Comparison of ENCODE assay signal across 11 cellular contexts in genomic region chr16:23026777-23027362, GRCh38.
A peak's percentile ranks its signal among the peaks of the same experiment; 100 is the strongest.
DNase-seq lines count a peak whose midpoint lies in the region; ATAC-seq and TF ChIP-seq lines count a peak whose summit lies in the region.
"Had no signal": no experiment of that assay in that cellular context is flagged by ENCODE, and none has a peak within 500 bp of the region (broad histone marks: within the 10 kb centered on the region; RNA-seq: fewer than 3 reads in every experiment).

No MANE protein-coding gene starts in this region.

- no peak for TF ChIP-seq CTCF in endothelial cell (IDR thresholded peaks at IDR 0.05; ENCODE audit: unreplicated experiment)
- TF ChIP-seq CTCF in neural crest cell (conservative IDR thresholded peaks at IDR 0.05) = no peak

- H3K27me3 Mint-ChIP-seq in endothelial cell (ENCODE audit: unreplicated experiment) (no peaks in the 10 kb centered on the region), neural crest cell (ENCODE audit: low read depth) (peaks cover 51% of the 10 kb centered on the region)

- no peaks in the 10 kb centered on the region for H3K9me3 Mint-ChIP-seq in endothelial cell (ENCODE audit: unreplicated experiment)
- H3K9me3 Mint-ChIP-seq in neural crest cell = peaks cover 2% of the 10 kb centered on the region

- H3K27ac Mint-ChIP-seq in endothelial cell (ENCODE audit: unreplicated experiment) (no peak overlapping the region), neural crest cell (ENCODE audit: unreplicated experiment) (no peak overlapping the region)

- H3K4me1 Mint-ChIP-seq in endothelial cell (ENCODE audit: unreplicated experiment) (no peaks in the 10 kb centered on the region), neural crest cell (peaks cover 5% of the 10 kb centered on the region)

- peak; percentile 43 for DNase-seq in DMS53 (lab: John Stamatoyannopoulos, UW)
- DNase-seq in DMS53 treated with DMSO at 0.1 percent for 48 hours (lab: John Stamatoyannopoulos, UW; ENCODE audit: unreplicated experiment) = no peak
- peak; percentile 18 for DNase-seq in NCI-H460 (ENCODE audit: extremely low read depth, low read depth)
- peak; percentile 54 for DNase-seq in endothelial cell (ENCODE audit: low spot score)
- DNase-seq in neural crest cell (ENCODE audit: low read depth, low spot score) = peak; percentile 57
- no peak for DNase-seq in stimulated activated CD4-positive, alpha-beta T cell treated with anti-CD3 and anti-CD28 coated beads, Interleukin-12 subunit alpha, Interleukin-12 subunit beta, amount 100 ng/mL, for 4 hours
- DNase-seq: 8988T, heart right ventricle, NCI-H446 had no signal

- H3K36me3 Mint-ChIP-seq in endothelial cell (ENCODE audit: low read depth, unreplicated experiment) (no peaks in the 10 kb centered on the region), neural crest cell (ENCODE audit: low read depth) (no peaks in the 10 kb centered on the region)

- ATAC-seq in GM18873 (IDR thresholded peaks at IDR 0.05; ENCODE audit: low FRiP score, unreplicated experiment) (no peak), HG03280 (IDR thresholded peaks at IDR 0.05; ENCODE audit: unreplicated experiment) (no peak)
- ATAC-seq: heart right ventricle had no signal

- H3K4me3 Mint-ChIP-seq in endothelial cell (ENCODE audit: unreplicated experiment) (no peak overlapping the region), neural crest cell (no peak overlapping the region)

Comparison
In these comparisons a context has a peak if more than half of its experiments do, and no peak if none do; other contexts are left out.
1. DNase-seq: peak in DMS53 (single experiment), NCI-H460 (single experiment), endothelial cell (single experiment) and neural crest cell (single experiment); none in DMS53 treated with DMSO at 0.1 percent for 48 hours (single experiment) and stimulated activated CD4-positive, alpha-beta T cell treated with anti-CD3 and anti-CD28 coated beads, Interleukin-12 subunit alpha, Interleukin-12 subunit beta, amount 100 ng/mL, for 4 hours (single experiment).